ENCODE assay signal across 1 cellular context in genomic region chr19:10653732-10654609, GRCh38.
TF ChIP-seq lines count a peak whose summit lies in the region.

Gene ILF3, plus strand, starts transcription at chr19:10654346. Its CDS starts 16,260 bp downstream, at chr19:10670606.

TF ChIP-seq in HEK293, 187 proteins besides CTCF, POLR2A, EP300 and RAD21 (continued from another document and continues in another):
- peak; percentile 84; the same call in 1 of the 2 replicates for TF ChIP-seq TSHZ1 (tag by site-specific recombination; IDR thresholded peaks at IDR 0.05; ENCODE audit: borderline replicate concordance)
- TF ChIP-seq ZNF140 (tag by site-specific recombination; IDR thresholded peaks at IDR 0.05): no peak
- TF ChIP-seq ZBTB26 (tag by site-specific recombination; optimal IDR thresholded peaks at IDR 0.05): peak; percentile 93
- TF ChIP-seq KLF16 (tag by site-specific recombination; IDR thresholded peaks at IDR 0.05): peak; percentile 99
- no peak for TF ChIP-seq ZNF26 (tag by site-specific recombination; IDR thresholded peaks at IDR 0.05)
- no peak; the same call in 1 of the 2 replicates for TF ChIP-seq ZSCAN30 (tag by site-specific recombination; IDR thresholded peaks at IDR 0.05)
- peak; percentile 65; the same call in 1 of the 2 replicates for TF ChIP-seq ZNF121 (tag by site-specific recombination; IDR thresholded peaks at IDR 0.05)
- peak; percentile 96 for TF ChIP-seq ZNF629 (tag by site-specific recombination; IDR thresholded peaks at IDR 0.05)
- TF ChIP-seq ZNF530 (tag by site-specific recombination; IDR thresholded peaks at IDR 0.05; ENCODE audit: low read depth): no peak
- TF ChIP-seq ZSCAN16 (tag by site-specific recombination; IDR thresholded peaks at IDR 0.05): no peak; the same call in 1 of the 2 replicates
- no peak for TF ChIP-seq PRDM2 (tag by site-specific recombination; IDR thresholded peaks at IDR 0.05; ENCODE audit: borderline replicate concordance)
- TF ChIP-seq ZNF16 (tag by site-specific recombination; IDR thresholded peaks at IDR 0.05; ENCODE audit: low read depth): no peak
- TF ChIP-seq MYNN (tag by site-specific recombination; IDR thresholded peaks at IDR 0.05; ENCODE audit: borderline replicate concordance): no peak
- TF ChIP-seq ZNF658 (tag by site-specific recombination; IDR thresholded peaks at IDR 0.05): no peak
- no peak for TF ChIP-seq ZNF239 (tag by site-specific recombination; IDR thresholded peaks at IDR 0.05)
- TF ChIP-seq BCL6B (tag by site-specific recombination; IDR thresholded peaks at IDR 0.05): peak; percentile 46; the same call in 1 of the 2 replicates
- no peak for TF ChIP-seq ZNF274 (IDR thresholded peaks at IDR 0.05; ENCODE audit: low read length)
- no peak for TF ChIP-seq ZNF274 (tag by site-specific recombination; IDR thresholded peaks at IDR 0.05; ENCODE audit: borderline replicate concordance)
- TF ChIP-seq ZSCAN4 (tag by site-specific recombination; IDR thresholded peaks at IDR 0.05): no peak; the same call in 1 of the 2 replicates
- TF ChIP-seq ZNF692 (tag by site-specific recombination; IDR thresholded peaks at IDR 0.05): peak; percentile 89
- no peak for TF ChIP-seq GLI2 (tag by site-specific recombination; IDR thresholded peaks at IDR 0.05; ENCODE audit: borderline replicate concordance, low read depth)
- peak; percentile 97; the same call in 1 of the 2 replicates for TF ChIP-seq ZNF175 (tag by site-specific recombination; IDR thresholded peaks at IDR 0.05)
- no peak for TF ChIP-seq ZNF19 (tag by site-specific recombination; IDR thresholded peaks at IDR 0.05; ENCODE audit: low read depth)
- TF ChIP-seq ZNF747 (tag by site-specific recombination; IDR thresholded peaks at IDR 0.05): no peak
- peak; percentile 56; the same call in 1 of the 2 replicates for TF ChIP-seq ZNF600 (tag by site-specific recombination; IDR thresholded peaks at IDR 0.05)
- no peak for TF ChIP-seq ZNF514 (tag by site-specific recombination; IDR thresholded peaks at IDR 0.05)
- TF ChIP-seq ZNF416 (tag by site-specific recombination; IDR thresholded peaks at IDR 0.05): no peak
- no peak for TF ChIP-seq ZNF449 (tag by site-specific recombination; IDR thresholded peaks at IDR 0.05)
- TF ChIP-seq ZNF645 (tag by site-specific recombination; IDR thresholded peaks at IDR 0.05): no peak
- TF ChIP-seq ZNF571 (tag by site-specific recombination; IDR thresholded peaks at IDR 0.05): no peak
- no peak for TF ChIP-seq ZNF677 (tag by site-specific recombination; IDR thresholded peaks at IDR 0.05)
- TF ChIP-seq ZNF521 (tag by site-specific recombination; IDR thresholded peaks at IDR 0.05): no peak
- TF ChIP-seq ZBTB21 (tag by site-specific recombination; IDR thresholded peaks at IDR 0.05): peak; percentile 88
- peak; percentile 78; the same call in 1 of the 2 replicates for TF ChIP-seq ZNF561 (tag by site-specific recombination; IDR thresholded peaks at IDR 0.05; ENCODE audit: borderline replicate concordance)
- no peak for TF ChIP-seq ZNF174 (tag by site-specific recombination; IDR thresholded peaks at IDR 0.05)
- TF ChIP-seq ZNF366 (tag by site-specific recombination; conservative IDR thresholded peaks at IDR 0.05): peak; percentile 86
- peak; percentile 97 for TF ChIP-seq SP7 (tag by site-specific recombination; IDR thresholded peaks at IDR 0.05)
- no peak for TF ChIP-seq ZNF211 (tag by site-specific recombination; IDR thresholded peaks at IDR 0.05; ENCODE audit: low read depth)
- no peak for TF ChIP-seq ZNF548 (tag by site-specific recombination; IDR thresholded peaks at IDR 0.05)
- TF ChIP-seq KLF10 (tag by site-specific recombination; IDR thresholded peaks at IDR 0.05): peak; percentile 97
